ENCODE assay signal across 13 cellular contexts in the genomic region with DNA sequence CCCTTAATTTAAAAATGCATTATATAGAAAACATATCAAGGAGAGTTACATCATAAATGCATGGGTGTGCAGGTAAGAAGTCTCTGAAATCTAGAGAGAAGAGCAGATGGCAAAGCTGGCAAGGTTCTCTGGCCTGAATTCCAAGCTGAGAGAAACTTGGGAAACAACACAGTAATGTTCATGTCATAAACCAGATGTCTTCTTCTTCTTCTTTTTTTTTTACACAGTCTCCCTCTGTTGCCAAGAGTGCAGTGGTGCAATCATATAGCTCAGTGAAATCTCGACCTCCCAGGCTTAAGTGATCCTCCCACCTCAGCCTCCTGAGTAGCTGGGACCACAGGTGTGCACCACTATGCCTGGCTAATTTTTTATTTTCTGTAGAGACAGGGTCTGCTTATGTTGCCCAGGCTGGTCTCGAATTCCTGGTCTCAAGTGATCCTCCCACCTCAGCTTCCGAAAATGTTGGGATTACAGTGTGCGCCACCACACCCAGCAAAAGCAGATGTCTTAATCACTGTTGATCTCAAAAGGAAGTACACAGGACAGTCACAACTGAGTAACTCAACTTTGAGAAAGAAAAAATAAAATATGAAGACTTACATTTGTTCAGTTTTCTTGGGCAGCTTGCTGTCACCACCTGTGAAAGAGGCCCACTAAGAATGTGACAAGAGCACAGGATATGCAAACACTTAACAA.
A peak's percentile ranks its signal among the peaks of the same experiment; 100 is the strongest.
DNase-seq lines count a peak whose midpoint lies in the region; ATAC-seq, FAIRE-seq and TF ChIP-seq lines count a peak whose summit lies in the region.
"Had no signal": no experiment of that assay in that cellular context is flagged by ENCODE, and none has a peak within 500 bp of the region (broad histone marks: within the 10 kb centered on the region; RNA-seq: fewer than 3 reads in every experiment).

No MANE protein-coding gene starts in this region.

- intact Hi-C loops in K562 (cut with micrococcal nuclease): no loop called here
- intact Hi-C loops in naive thymus-derived CD4-positive, alpha-beta T cell (cut with micrococcal nuclease): no loop called here

- H3K4me1 ChIP-seq in K562 (replicated peaks in 1 of 2; ENCODE audit: control insufficient read depth in 2 of 2, insufficient read depth in 2 of 2, low read length in 2 of 2): no peaks in the 10 kb centered on the region
- peaks cover 0 to 10% of the 10 kb centered on the region in 2 donors for H3K4me1 ChIP-seq in naive thymus-derived CD4-positive, alpha-beta T cell (ENCODE audit: control insufficient read depth in 2 of 2, insufficient read depth in 2 of 2, low read length in 2 of 2)
- H3K4me1 ChIP-seq: body of pancreas had no signal

- TF ChIP-seq CTCF in K562 (IDR thresholded peaks at IDR 0.05 in 2 of 3, conservative IDR thresholded peaks at IDR 0.05 in 1 of 3; ENCODE audit: insufficient read depth in 2 of 3, low read depth in 1 of 3, low read length in 3 of 3): no peak; a peak in 1 of 6 replicates

- H3K9me3 Mint-ChIP-seq in naive thymus-derived CD4-positive, alpha-beta T cell: no peaks in the 10 kb centered on the region
- H3K9me3 Mint-ChIP-seq in stimulated activated memory B cell treated with anti-CD40 and anti-IgM and Interleukin-4, amounts not matched to agents 10 μg/mL and 1 μg/mL and 100 μg/mL, for 72 hours: no peaks in the 10 kb centered on the region
- H3K9me3 Mint-ChIP-seq: activated T-cell treated with anti-CD3 and anti-CD28 coated beads, Interleukin-2, amount 50 U/mL, for 24 hours had no signal

- no peaks in the 10 kb centered on the region for H3K27me3 ChIP-seq in K562 (ENCODE audit: control insufficient read depth in 2 of 2, insufficient read depth in 2 of 2, low read length in 2 of 2)
- no peaks in the 10 kb centered on the region for H3K27me3 ChIP-seq in naive thymus-derived CD4-positive, alpha-beta T cell (ENCODE audit: control insufficient read depth in 2 of 2, insufficient read depth in 2 of 2, low read length in 2 of 2)
- H3K27me3 ChIP-seq: body of pancreas had no signal

- POLR2A ChIA-PET in K562 (lab: Yijun Ruan, JAX): no interaction called here
- POLR2A ChIA-PET in naive thymus-derived CD4-positive, alpha-beta T cell (lab: Charles Lee): interaction anchor here (0.6 to 0.7 kb wide), 2 partner anchors 177 to 504 kb away, joined by 3 read pairs; no protein-coding TSS in a partner anchor

- H3K27me3 Mint-ChIP-seq in naive thymus-derived CD4-positive, alpha-beta T cell: no peaks in the 10 kb centered on the region
- H3K27me3 Mint-ChIP-seq in stimulated activated memory B cell treated with anti-CD40 and anti-IgM and Interleukin-4, amounts not matched to agents 10 μg/mL and 1 μg/mL and 100 μg/mL, for 72 hours: no peaks in the 10 kb centered on the region
- H3K27me3 Mint-ChIP-seq: activated T-cell treated with anti-CD3 and anti-CD28 coated beads, Interleukin-2, amount 50 U/mL, for 24 hours had no signal

- no peaks in the 10 kb centered on the region for H3K9me1 ChIP-seq in K562 (ENCODE audit: control insufficient read depth, insufficient read depth, low read length)

- peaks cover 0 to 29% (median 4%) of the 10 kb centered on the region in 5 donors for H3K36me3 Mint-ChIP-seq in naive thymus-derived CD4-positive, alpha-beta T cell
- H3K36me3 Mint-ChIP-seq in stimulated activated memory B cell treated with anti-CD40 and anti-IgM and Interleukin-4, amounts not matched to agents 10 μg/mL and 1 μg/mL and 100 μg/mL, for 72 hours: peaks cover 22% of the 10 kb centered on the region

- TF ChIP-seq POLR2A in K562 (conservative IDR thresholded peaks at IDR 0.05): no peak

- ATAC-seq in K562 (peak; percentile 42; the same call in 1 of the 3 replicates), GM18870 (IDR thresholded peaks at IDR 0.05; ENCODE audit: unreplicated experiment) (no peak)
- ATAC-seq in naive thymus-derived CD4-positive, alpha-beta T cell: no peak
- no peak for ATAC-seq in stimulated activated memory B cell treated with anti-CD40 and anti-IgM and Interleukin-4, amounts not matched to agents 10 μg/mL and 1 μg/mL and 100 μg/mL, for 72 hours
- ATAC-seq: body of pancreas had no signal

- peak overlapping the region in 5 of 9 donors; percentile 18 to 81 (median 67) for H3K27ac Mint-ChIP-seq in naive thymus-derived CD4-positive, alpha-beta T cell
- no peak overlapping the region for H3K27ac Mint-ChIP-seq in stimulated activated memory B cell treated with anti-CD40 and anti-IgM and Interleukin-4, amounts not matched to agents 10 μg/mL and 1 μg/mL and 100 μg/mL, for 72 hours
- H3K27ac Mint-ChIP-seq: activated T-cell treated with anti-CD3 and anti-CD28 coated beads, Interleukin-2, amount 50 U/mL, for 24 hours; nephron had no signal

- CTCF ChIA-PET in K562 (lab: Yijun Ruan, JAX; ENCODE audit: low intra/inter-chr PET ratio): no interaction called here
- CTCF ChIA-PET in naive thymus-derived CD4-positive, alpha-beta T cell (lab: Charles Lee): interaction anchor here (0.7 to 1.1 kb wide), 3 partner anchors 10 to 1372 kb away, joined by 3 to 8 read pairs (median 3); no protein-coding TSS in a partner anchor

- H3K36me3 ChIP-seq in K562 (ENCODE audit: control insufficient read depth, insufficient read depth, low read length): no peaks in the 10 kb centered on the region
- H3K36me3 ChIP-seq in naive thymus-derived CD4-positive, alpha-beta T cell (ENCODE audit: control insufficient read depth in 2 of 3, insufficient read depth in 3 of 3, low read length in 3 of 3): no peaks in the 10 kb centered on the region

- peaks cover 14 to 37% (median 23%) of the 10 kb centered on the region in 7 donors for H3K4me1 Mint-ChIP-seq in naive thymus-derived CD4-positive, alpha-beta T cell
- H3K4me1 Mint-ChIP-seq in stimulated activated memory B cell treated with anti-CD40 and anti-IgM and Interleukin-4, amounts not matched to agents 10 μg/mL and 1 μg/mL and 100 μg/mL, for 72 hours: no peaks in the 10 kb centered on the region
- H3K4me1 Mint-ChIP-seq: nephron had no signal

- 55% methylated on average over 4 of the region's 4 CpGs for WGBS in K562 (ENCODE audit: insufficient coverage, low coverage, missing lambda C conversion rate)

- TF ChIP-seq EP300 in K562 (IDR thresholded peaks at IDR 0.05; ENCODE audit: low read length): no peak

- BruUV-seq in K562 (replicated peaks; lab: Mats Ljungman, UMichigan): no TSS peak

- H3K9me3 ChIP-seq in K562 (replicated peaks; ENCODE audit: control insufficient read depth, insufficient read depth, low read depth, low read length): no peaks in the 10 kb centered on the region
- no peaks in the 10 kb centered on the region for H3K9me3 ChIP-seq in naive thymus-derived CD4-positive, alpha-beta T cell (ENCODE audit: control insufficient read depth in 2 of 3, low read length in 3 of 3)
- H3K9me3 ChIP-seq: body of pancreas had no signal

- H3K4me3 ChIP-seq in K562: no peak overlapping the region
- H3K4me3 ChIP-seq in naive thymus-derived CD4-positive, alpha-beta T cell (ENCODE audit: low read length): no peak overlapping the region
- H3K4me3 ChIP-seq: body of pancreas had no signal

- FAIRE-seq in K562 (lab: Jason Lieb, UNC): no peak

- no peak for TF ChIP-seq RAD21 in K562 (CRISPR knock-in tag; conservative IDR thresholded peaks at IDR 0.05 in 1 of 2, IDR thresholded peaks at IDR 0.05 in 1 of 2)

- no peaks in the 10 kb centered on the region for H3K79me2 ChIP-seq in K562 (ENCODE audit: control insufficient read depth, insufficient read depth, low read length)

- H4K20me1 ChIP-seq in K562 (replicated peaks; ENCODE audit: control insufficient read depth, insufficient read depth, low read length): no peaks in the 10 kb centered on the region; the same call in 1 of the 2 replicates

- H2AFZ ChIP-seq in K562 (ENCODE audit: low read depth, low read length): no peak overlapping the region

- no peak overlapping the region for H3K4me3 Mint-ChIP-seq in naive thymus-derived CD4-positive, alpha-beta T cell
- H3K4me3 Mint-ChIP-seq in stimulated activated memory B cell treated with anti-CD40 and anti-IgM and Interleukin-4, amounts not matched to agents 10 μg/mL and 1 μg/mL and 100 μg/mL, for 72 hours: no peak overlapping the region
- H3K4me3 Mint-ChIP-seq: activated T-cell treated with anti-CD3 and anti-CD28 coated beads, Interleukin-2, amount 50 U/mL, for 24 hours; nephron had no signal

- in situ Hi-C loops in K562 (cut with MboI): no loop called here

- peak; percentile 44 for DNase-seq in EH (ENCODE audit: low read depth)
- peak; percentile 6 for DNase-seq in LHCN-M2 (ENCODE audit: low read depth)
- no peak for DNase-seq in K562 (ENCODE audit: extremely low read depth in 1 of 4, low spot score in 3 of 4)
- peak in 2 of 9 donors; percentile 8 to 13 for DNase-seq in naive thymus-derived CD4-positive, alpha-beta T cell
- DNase-seq in globus pallidus (ENCODE audit: low spot score): no peak
- DNase-seq: activated T-cell treated with anti-CD3 and anti-CD28 coated beads, Interleukin-2, amount 50 U/mL, for 24 hours; body of pancreas; erythroblast; islet precursor cell; NCI-H1092 had no signal

- H3K27ac ChIP-seq in K562 (ENCODE audit: extremely low read depth, low read depth, low read length): no peak overlapping the region
- H3K27ac ChIP-seq in naive thymus-derived CD4-positive, alpha-beta T cell (ENCODE audit: low read depth, low read length): no peak overlapping the region
- H3K27ac ChIP-seq: body of pancreas had no signal

- H3K9ac ChIP-seq in K562 (ENCODE audit: insufficient read depth in 1 of 2, low read depth in 2 of 2, low read length in 2 of 2): no peak overlapping the region

- H3K4me2 ChIP-seq in K562 (ENCODE audit: insufficient read depth, low read length): no peak overlapping the region

TF ChIP-seq in K562, 482 proteins besides CTCF, POLR2A, EP300 and RAD21 (continues in another document):
- TF ChIP-seq CEBPB (tag; IDR thresholded peaks at IDR 0.05) (no peak), GTF2F1 (IDR thresholded peaks at IDR 0.05; ENCODE audit: low read depth, low read length) (no peak), CC2D1A (IDR thresholded peaks at IDR 0.05) (no peak), DACH1 (IDR thresholded peaks at IDR 0.05; ENCODE audit: partially characterized antibody) (no peak), ATF7 (IDR thresholded peaks at IDR 0.05) (no peak), MXI1 (IDR thresholded peaks at IDR 0.05; ENCODE audit: low read depth, low read length) (no peak), ZNF41 (CRISPR knock-in tag; conservative IDR thresholded peaks at IDR 0.05) (no peak), RCOR1 (IDR thresholded peaks at IDR 0.05; ENCODE audit: borderline replicate concordance in 1 of 2, low read depth in 2 of 2, low read length in 2 of 2) (no peak)
- TF ChIP-seq, protein P1, sequence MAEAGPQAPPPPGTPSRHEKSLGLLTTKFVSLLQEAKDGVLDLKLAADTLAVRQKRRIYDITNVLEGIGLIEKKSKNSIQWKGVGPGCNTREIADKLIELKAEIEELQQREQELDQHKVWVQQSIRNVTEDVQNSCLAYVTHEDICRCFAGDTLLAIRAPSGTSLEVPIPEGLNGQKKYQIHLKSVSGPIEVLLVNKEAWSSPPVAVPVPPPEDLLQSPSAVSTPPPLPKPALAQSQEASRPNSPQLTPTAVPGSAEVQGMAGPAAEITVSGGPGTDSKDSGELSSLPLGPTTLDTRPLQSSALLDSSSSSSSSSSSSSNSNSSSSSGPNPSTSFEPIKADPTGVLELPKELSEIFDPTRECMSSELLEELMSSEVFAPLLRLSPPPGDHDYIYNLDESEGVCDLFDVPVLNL (CRISPR knock-in tag; IDR thresholded peaks at IDR 0.05; ENCODE audit: low read depth): no peak

Comparison
In these comparisons a context has a peak if more than half of its experiments do, and no peak if none do; other contexts are left out.
1. DNase-seq: peak in EH (single experiment) and LHCN-M2 (single experiment); none in K562 (0 of 4) and globus pallidus (single experiment).